Comparison of ENCODE assay signal across 8 cellular contexts in genomic region chr3:15325228-15325627, GRCh38. TPM values are rescaled to one million over a fixed set of nuclear protein-coding genes. Genes with fewer than 3 reads are reported as not detected.
A peak's percentile ranks its signal among the peaks of the same experiment; 100 is the strongest.
DNase-seq lines count a peak whose midpoint lies in the region; ATAC-seq, FAIRE-seq and TF ChIP-seq lines count a peak whose summit lies in the region.

No MANE protein-coding gene starts in this region.

- CTCF ChIA-PET in activated naive CD4-positive, alpha-beta T cell treated with anti-CD3 and anti-CD28 coated beads, Interleukin-2, amount 10 ng/mL, durations not matched to agents 7 days and 5 days (lab: Charles Lee) = interaction anchor here (1.3 to 1.5 kb wide), 3 partner anchors 9 to 231 kb away, joined by 3 to 5 read pairs (median 4); no protein-coding TSS in a partner anchor
- CTCF ChIA-PET in activated CD8-positive, alpha-beta memory T cell treated with anti-CD3 and anti-CD28 coated beads, Interleukin-2, amount 10 ng/mL, durations not matched to agents 7 days and 5 days (lab: Charles Lee) = interaction anchor here (1.3 kb wide), 1 partner anchor 58 kb away, joined by 6 read pairs; no protein-coding TSS in a partner anchor

- no peaks in the 10 kb centered on the region for H3K27me3 Mint-ChIP-seq in activated naive CD4-positive, alpha-beta T cell treated with anti-CD3 and anti-CD28 coated beads, Interleukin-2, amount 10 ng/mL, durations not matched to agents 7 days and 5 days
- H3K27me3 Mint-ChIP-seq in astrocyte (ENCODE audit: low read depth, unreplicated experiment) = no peaks in the 10 kb centered on the region
- no peaks in the 10 kb centered on the region for H3K27me3 Mint-ChIP-seq in type B pancreatic cell
- H3K27me3 Mint-ChIP-seq in activated CD8-positive, alpha-beta memory T cell treated with anti-CD3 and anti-CD28 coated beads, Interleukin-2, amount 10 ng/mL, durations not matched to agents 7 days and 5 days = no peaks in the 10 kb centered on the region

- H3K36me3 Mint-ChIP-seq in activated naive CD4-positive, alpha-beta T cell treated with anti-CD3 and anti-CD28 coated beads, Interleukin-2, amount 10 ng/mL, durations not matched to agents 7 days and 5 days = peaks cover 73% of the 10 kb centered on the region
- peaks cover 0 to 28% of the 10 kb centered on the region in 2 donors for H3K36me3 Mint-ChIP-seq in activated naive CD4-positive, alpha-beta T cell treated with anti-CD3 and anti-CD28 coated beads, Interleukin-2, amount 50 U/mL, for 72 hours
- H3K36me3 Mint-ChIP-seq in astrocyte (ENCODE audit: low read depth, unreplicated experiment) (peaks cover 4% of the 10 kb centered on the region), type B pancreatic cell (peaks cover 4% of the 10 kb centered on the region)
- peaks cover 30% of the 10 kb centered on the region for H3K36me3 Mint-ChIP-seq in activated CD8-positive, alpha-beta memory T cell treated with anti-CD3 and anti-CD28 coated beads, Interleukin-2, amount 10 ng/mL, durations not matched to agents 7 days and 5 days

- H3K9me3 Mint-ChIP-seq in activated naive CD4-positive, alpha-beta T cell treated with anti-CD3 and anti-CD28 coated beads, Interleukin-2, amount 10 ng/mL, durations not matched to agents 7 days and 5 days = no peaks in the 10 kb centered on the region
- no peaks in the 10 kb centered on the region for H3K9me3 Mint-ChIP-seq in activated naive CD4-positive, alpha-beta T cell treated with anti-CD3 and anti-CD28 coated beads, Interleukin-2, amount 50 U/mL, for 72 hours
- H3K9me3 Mint-ChIP-seq in astrocyte (ENCODE audit: unreplicated experiment) (no peaks in the 10 kb centered on the region), type B pancreatic cell (no peaks in the 10 kb centered on the region)
- no peaks in the 10 kb centered on the region for H3K9me3 Mint-ChIP-seq in activated CD8-positive, alpha-beta memory T cell treated with anti-CD3 and anti-CD28 coated beads, Interleukin-2, amount 10 ng/mL, durations not matched to agents 7 days and 5 days (ENCODE audit: low read depth)

- H2AFZ ChIP-seq in astrocyte (ENCODE audit: low read depth, low read length) = no peak overlapping the region

- H3K9me3 ChIP-seq in astrocyte (ENCODE audit: insufficient read depth, low read depth, low read length) (no peaks in the 10 kb centered on the region), lung (ENCODE audit: control insufficient read depth in 2 of 2, insufficient read depth in 1 of 2, low read length in 1 of 2) (no peaks in the 10 kb centered on the region), lower lobe of right lung (no peaks in the 10 kb centered on the region)

- 78 to 88% methylated on average over 4 of the region's 4 CpGs for WGBS in lung, 2 donors

- no peak for TF ChIP-seq CTCF in astrocyte (IDR thresholded peaks at IDR 0.05; ENCODE audit: insufficient read depth, low read depth, low read length)
- TF ChIP-seq CTCF in lung (IDR thresholded peaks at IDR 0.05; ENCODE audit: control extremely low read depth, extremely low read depth) = no peak
- TF ChIP-seq CTCF in type B pancreatic cell (conservative IDR thresholded peaks at IDR 0.05) = no peak
- TF ChIP-seq CTCF in lower lobe of right lung (IDR thresholded peaks at IDR 0.05) = no peak

- H3K4me1 ChIP-seq in astrocyte (ENCODE audit: insufficient read depth, low read length) (peaks cover 39% of the 10 kb centered on the region), lung (ENCODE audit: control insufficient read depth in 2 of 2, insufficient read depth in 2 of 2, low read length in 2 of 2) (peaks cover 9 to 27% of the 10 kb centered on the region in 2 donors), lower lobe of right lung (peaks cover 91% of the 10 kb centered on the region)

- H3K27ac Mint-ChIP-seq in activated naive CD4-positive, alpha-beta T cell treated with anti-CD3 and anti-CD28 coated beads, Interleukin-2, amount 10 ng/mL, durations not matched to agents 7 days and 5 days = peak overlapping the region; percentile 13
- H3K27ac Mint-ChIP-seq in activated naive CD4-positive, alpha-beta T cell treated with anti-CD3 and anti-CD28 coated beads, Interleukin-2, amount 50 U/mL, for 72 hours = no peak overlapping the region
- H3K27ac Mint-ChIP-seq in astrocyte (ENCODE audit: unreplicated experiment) (peak overlapping the region; percentile 86), type B pancreatic cell (peak overlapping the region; percentile 65)
- no peak overlapping the region for H3K27ac Mint-ChIP-seq in activated CD8-positive, alpha-beta memory T cell treated with anti-CD3 and anti-CD28 coated beads, Interleukin-2, amount 10 ng/mL, durations not matched to agents 7 days and 5 days

- ATAC-seq in activated naive CD4-positive, alpha-beta T cell treated with anti-CD3 and anti-CD28 coated beads, Interleukin-2, amount 50 U/mL, for 72 hours = no peak
- ATAC-seq in lung (ENCODE audit: insufficient read depth, low FRiP score) (no peak), esophagus mucosa (no peak), lower lobe of right lung (no peak)
- no peak for ATAC-seq in activated CD8-positive, alpha-beta memory T cell treated with anti-CD3 and anti-CD28 coated beads, Interleukin-2, amount 10 ng/mL, durations not matched to agents 7 days and 5 days

- no peaks in the 10 kb centered on the region for H4K20me1 ChIP-seq in astrocyte (ENCODE audit: insufficient read depth, low read length)

- no peak for DNase-seq in activated naive CD4-positive, alpha-beta T cell treated with anti-CD3 and anti-CD28 coated beads, Interleukin-2, amount 10 ng/mL, durations not matched to agents 7 days and 5 days
- no peak for DNase-seq in activated naive CD4-positive, alpha-beta T cell treated with anti-CD3 and anti-CD28 coated beads, Interleukin-2, amount 50 U/mL, for 72 hours (ENCODE audit: low spot score in 2 of 2)
- DNase-seq in astrocyte (ENCODE audit: low read depth) (peak; percentile 89), lung (ENCODE audit: low spot score) (no peak), type B pancreatic cell (ENCODE audit: extremely low spot score, unreplicated experiment) (no peak), lower lobe of right lung (no peak)
- no peak for DNase-seq in activated CD8-positive, alpha-beta memory T cell treated with anti-CD3 and anti-CD28 coated beads, Interleukin-2, amount 10 ng/mL, durations not matched to agents 7 days and 5 days

- H3K27me3 ChIP-seq in astrocyte (ENCODE audit: insufficient read depth, low read length) = no peaks in the 10 kb centered on the region
- no peaks in the 10 kb centered on the region for H3K27me3 ChIP-seq in lung (ENCODE audit: control insufficient read depth, insufficient read depth)
- H3K27me3 ChIP-seq in lower lobe of right lung (ENCODE audit: low read depth) = no peaks in the 10 kb centered on the region

- H3K27ac ChIP-seq in astrocyte (ENCODE audit: low read depth, low read length) (peak overlapping the region; percentile 19), lung (ENCODE audit: low read depth in 1 of 2, low read length in 1 of 2) (peak overlapping the region in 1 of 2 donors; percentile 24), lower lobe of right lung (no peak overlapping the region)

- intact Hi-C loops in lower lobe of right lung (cut with DNase I) = no loop called here

- H3K79me2 ChIP-seq in astrocyte (ENCODE audit: insufficient read depth, low read length) = peaks cover 52% of the 10 kb centered on the region

- H3K4me3 ChIP-seq in astrocyte (ENCODE audit: insufficient read depth, low read depth, low read length) = no peak overlapping the region
- peak overlapping the region; percentile 16 for H3K4me3 ChIP-seq in lung
- no peak overlapping the region for H3K4me3 ChIP-seq in lower lobe of right lung

- peaks cover 78% of the 10 kb centered on the region for H3K4me1 Mint-ChIP-seq in activated naive CD4-positive, alpha-beta T cell treated with anti-CD3 and anti-CD28 coated beads, Interleukin-2, amount 10 ng/mL, durations not matched to agents 7 days and 5 days
- H3K4me1 Mint-ChIP-seq in astrocyte (ENCODE audit: low read depth, unreplicated experiment) (peaks cover 40% of the 10 kb centered on the region), type B pancreatic cell (ENCODE audit: unreplicated experiment) (peaks cover 66% of the 10 kb centered on the region)
- peaks cover 43% of the 10 kb centered on the region for H3K4me1 Mint-ChIP-seq in activated CD8-positive, alpha-beta memory T cell treated with anti-CD3 and anti-CD28 coated beads, Interleukin-2, amount 10 ng/mL, durations not matched to agents 7 days and 5 days

- H3K4me2 ChIP-seq in astrocyte (ENCODE audit: low read length) = peak overlapping the region; percentile 44

- no peak overlapping the region for H3K4me3 Mint-ChIP-seq in activated naive CD4-positive, alpha-beta T cell treated with anti-CD3 and anti-CD28 coated beads, Interleukin-2, amount 10 ng/mL, durations not matched to agents 7 days and 5 days
- peak overlapping the region; percentile 30 for H3K4me3 Mint-ChIP-seq in astrocyte (ENCODE audit: unreplicated experiment)
- peak overlapping the region; percentile 40 for H3K4me3 Mint-ChIP-seq in type B pancreatic cell
- H3K4me3 Mint-ChIP-seq in activated CD8-positive, alpha-beta memory T cell treated with anti-CD3 and anti-CD28 coated beads, Interleukin-2, amount 10 ng/mL, durations not matched to agents 7 days and 5 days = no peak overlapping the region

- H3K36me3 ChIP-seq in astrocyte (ENCODE audit: insufficient read depth, low read length) (no peaks in the 10 kb centered on the region), lung (ENCODE audit: control insufficient read depth in 2 of 2, insufficient read depth in 2 of 2, low read length in 2 of 2) (peaks cover 0 to 6% of the 10 kb centered on the region in 2 donors), lower lobe of right lung (peaks cover 18% of the 10 kb centered on the region)

- no peak overlapping the region for H3K9ac ChIP-seq in astrocyte (ENCODE audit: low read length)

- FAIRE-seq in astrocyte (lab: Jason Lieb, UNC) = no peak

RNA-seq across cellular contexts. Expression of gene SH3BP5, which starts 7.2 kb away (rescaled TPM):
- total RNA-seq in activated naive CD4-positive, alpha-beta T cell treated with anti-CD3 and anti-CD28 coated beads, Interleukin-2, amount 50 U/mL, for 72 hours = 10 to 100 TPM in 1 of 2 donors, 1 to 10 TPM in 1; 2.6 to 18.9 TPM
- total RNA-seq in astrocyte (25.2 and 27.5 TPM in 2 replicates), lung (10 to 100 TPM; 76.2 to 76.6 TPM), type B pancreatic cell (ENCODE audit: low replicate concordance) (31.2 and 33.4 TPM in 2 replicates), esophagus mucosa (9.3 TPM), lower lobe of right lung (106 TPM)
- polyA plus RNA-seq in lung = 10 to 100 TPM; 50.3 to 58.4 TPM
- total RNA-seq in activated CD8-positive, alpha-beta memory T cell treated with anti-CD3 and anti-CD28 coated beads, Interleukin-2, amount 10 ng/mL, durations not matched to agents 7 days and 5 days = 10 to 100 TPM; 19.4 to 30.3 TPM

Comparison
In these comparisons a context has a peak if more than half of its experiments do, and no peak if none do; other contexts are left out.
1. H3K27ac Mint-ChIP-seq: peak in activated naive CD4-positive, alpha-beta T cell treated with anti-CD3 and anti-CD28 coated beads, Interleukin-2, amount 10 ng/mL, durations not matched to agents 7 days and 5 days (single experiment), astrocyte (single experiment) and type B pancreatic cell (single experiment); none in activated naive CD4-positive, alpha-beta T cell treated with anti-CD3 and anti-CD28 coated beads, Interleukin-2, amount 50 U/mL, for 72 hours (0 of 2) and activated CD8-positive, alpha-beta memory T cell treated with anti-CD3 and anti-CD28 coated beads, Interleukin-2, amount 10 ng/mL, durations not matched to agents 7 days and 5 days (single experiment).
2. H3K4me3 Mint-ChIP-seq: peak in astrocyte (single experiment) and type B pancreatic cell (single experiment); none in activated naive CD4-positive, alpha-beta T cell treated with anti-CD3 and anti-CD28 coated beads, Interleukin-2, amount 10 ng/mL, durations not matched to agents 7 days and 5 days (single experiment) and activated CD8-positive, alpha-beta memory T cell treated with anti-CD3 and anti-CD28 coated beads, Interleukin-2, amount 10 ng/mL, durations not matched to agents 7 days and 5 days (single experiment).